Comparison of ENCODE assay signal across 21 cellular contexts in genomic region chr7:127930341-127931328, GRCh38.
A peak's percentile ranks its signal among the peaks of the same experiment; 100 is the strongest.
DNase-seq lines count a peak whose midpoint lies in the region; ATAC-seq, FAIRE-seq and TF ChIP-seq lines count a peak whose summit lies in the region.
"Had no signal": no experiment of that assay in that cellular context is flagged by ENCODE, and none has a peak within 500 bp of the region (broad histone marks: within the 10 kb centered on the region; RNA-seq: fewer than 3 reads in every experiment).

No MANE protein-coding gene starts in this region.

- TF ChIP-seq CTCF in RWPE1 (conservative IDR thresholded peaks at IDR 0.05; ENCODE audit: low read depth), result no peak

- H3K27me3 ChIP-seq in Karpas-422 (ENCODE audit: low read length), result no peaks in the 10 kb centered on the region
- H3K27me3 ChIP-seq: breast epithelium, SJCRH30 had no signal

- peaks cover 24% of the 10 kb centered on the region for H3K36me3 ChIP-seq in Karpas-422 (ENCODE audit: insufficient read depth, low read length)
- H3K36me3 ChIP-seq: breast epithelium had no signal

- H3K4me1 Mint-ChIP-seq in naive B cell, result peaks cover 56 to 60% (median 59%) of the 10 kb centered on the region in 3 donors
- peaks cover 11% of the 10 kb centered on the region for H3K4me1 Mint-ChIP-seq in activated CD4-positive, alpha-beta memory T cell treated with anti-CD3 and anti-CD28 coated beads for 36 hours (ENCODE audit: low read depth)

- H3K9me3 Mint-ChIP-seq in naive B cell, result no peaks in the 10 kb centered on the region
- H3K9me3 Mint-ChIP-seq in activated CD4-positive, alpha-beta memory T cell treated with anti-CD3 and anti-CD28 coated beads for 36 hours, result no peaks in the 10 kb centered on the region
- H3K9me3 Mint-ChIP-seq: activated naive CD8-positive, alpha-beta T cell treated with anti-CD3 and anti-CD28 coated beads, Interleukin-2, amount 10 ng/mL, durations not matched to agents 7 days and 5 days; dendritic cell treated with granulocyte-macrophage colony-stimulating factor and Interleukin-4, amounts not matched to agents 40 ng/mL and 50 ng/mL, for 4 days; natural killer cell treated with Interleukin-12 subunit alpha and Interleukin-12 subunit beta and Interleukin-15 and Interleukin-18, amount 100 ng/mL, for 72 hours had no signal

- no peaks in the 10 kb centered on the region for H3K9me3 ChIP-seq in Karpas-422 (ENCODE audit: low read length)
- H3K9me3 ChIP-seq: breast epithelium, Caco-2, SJCRH30 had no signal

- intact Hi-C loops in activated CD4-positive, alpha-beta memory T cell treated with anti-CD3 and anti-CD28 coated beads for 36 hours (cut with micrococcal nuclease), result no loop called here

- H4K20me1 ChIP-seq in Karpas-422 (ENCODE audit: insufficient read depth, low read depth, low read length), result no peaks in the 10 kb centered on the region

- POLR2A ChIA-PET in activated CD4-positive, alpha-beta memory T cell treated with anti-CD3 and anti-CD28 coated beads for 36 hours (lab: Charles Lee), result no interaction called here
- POLR2A ChIA-PET in RWPE1 (lab: Yijun Ruan, JAX; ENCODE audit: low non-redundant PET), result no interaction called here

- H3K4me3 ChIP-seq in Karpas-422 (ENCODE audit: low read length), result peak overlapping the region; percentile 42
- H3K4me3 ChIP-seq: breast epithelium, SJCRH30 had no signal

- H3K9me2 ChIP-seq in Karpas-422 (replicated peaks; ENCODE audit: insufficient read depth, low read length), result no peaks in the 10 kb centered on the region

- H3K27ac Mint-ChIP-seq in naive B cell, result peak overlapping the region in 2 of 6 donors; percentile 28 to 40
- H3K27ac Mint-ChIP-seq in activated CD4-positive, alpha-beta memory T cell treated with anti-CD3 and anti-CD28 coated beads for 36 hours, result no peak overlapping the region
- H3K27ac Mint-ChIP-seq: activated naive CD8-positive, alpha-beta T cell treated with anti-CD3 and anti-CD28 coated beads, Interleukin-2, amount 10 ng/mL, durations not matched to agents 7 days and 5 days; dendritic cell treated with granulocyte-macrophage colony-stimulating factor and Interleukin-4, amounts not matched to agents 40 ng/mL and 50 ng/mL, for 4 days; natural killer cell treated with Interleukin-12 subunit alpha and Interleukin-12 subunit beta and Interleukin-15 and Interleukin-18, amount 100 ng/mL, for 72 hours had no signal

- H3K27ac ChIP-seq in Karpas-422 (ENCODE audit: low read length) (peak overlapping the region; percentile 87), RWPE1 (no peak overlapping the region)
- H3K27ac ChIP-seq: breast epithelium, HL-60, SJCRH30 had no signal

- peak; percentile 9 for FAIRE-seq in GM12892 (lab: Jason Lieb, UNC)

- no peak overlapping the region for H2AFZ ChIP-seq in Karpas-422 (ENCODE audit: low read length)

- H3K9ac ChIP-seq in Karpas-422 (ENCODE audit: low read length), result peak overlapping the region; percentile 53

- no peaks in the 10 kb centered on the region for H3K27me3 Mint-ChIP-seq in naive B cell
- no peaks in the 10 kb centered on the region for H3K27me3 Mint-ChIP-seq in activated CD4-positive, alpha-beta memory T cell treated with anti-CD3 and anti-CD28 coated beads for 36 hours
- H3K27me3 Mint-ChIP-seq: activated naive CD8-positive, alpha-beta T cell treated with anti-CD3 and anti-CD28 coated beads, Interleukin-2, amount 10 ng/mL, durations not matched to agents 7 days and 5 days; dendritic cell treated with granulocyte-macrophage colony-stimulating factor and Interleukin-4, amounts not matched to agents 40 ng/mL and 50 ng/mL, for 4 days; natural killer cell treated with Interleukin-12 subunit alpha and Interleukin-12 subunit beta and Interleukin-15 and Interleukin-18, amount 100 ng/mL, for 72 hours had no signal

- H3K36me3 Mint-ChIP-seq in naive B cell, result peaks cover 11 to 18% of the 10 kb centered on the region in 2 donors
- peaks cover 45% of the 10 kb centered on the region for H3K36me3 Mint-ChIP-seq in activated CD4-positive, alpha-beta memory T cell treated with anti-CD3 and anti-CD28 coated beads for 36 hours

- no peak for DNase-seq in GM12892 (ENCODE audit: insufficient read length)
- DNase-seq in Karpas-422, result peak; percentile 89
- peak; percentile 1 for DNase-seq in naive B cell
- no peak for DNase-seq in Ammon's horn (ENCODE audit: low spot score)
- no peak for DNase-seq in activated CD4-positive, alpha-beta memory T cell treated with anti-CD3 and anti-CD28 coated beads for 36 hours
- no peak for DNase-seq in RWPE1 (ENCODE audit: low spot score)
- DNase-seq in HCEC 1CT, result no peak
- DNase-seq: activated CD8-positive, alpha-beta memory T cell treated with anti-CD3 and anti-CD28 coated beads for 24 hours; activated naive CD8-positive, alpha-beta T cell treated with anti-CD3 and anti-CD28 coated beads, Interleukin-2, amount 10 ng/mL, durations not matched to agents 7 days and 5 days; Caco-2; foreskin fibroblast; mesendoderm; NCI-H1092; NCI-H2081 treated with DMSO at 0.1 percent for 48 hours; NCI-H524 treated with DMSO at 0.1 percent for 48 hours; SJCRH30 had no signal

- CTCF ChIA-PET in activated CD4-positive, alpha-beta memory T cell treated with anti-CD3 and anti-CD28 coated beads for 36 hours (lab: Charles Lee), result interaction anchor here (1.3 kb wide), 1 partner anchor 220 kb away, joined by 3 read pairs; no protein-coding TSS in a partner anchor
- CTCF ChIA-PET in RWPE1 (lab: Yijun Ruan, JAX), result no interaction called here

- H3K4me2 ChIP-seq in Karpas-422 (ENCODE audit: low read depth, low read length, poor library complexity, severe bottlenecking), result peak overlapping the region; percentile 75

- peaks cover 77% of the 10 kb centered on the region for H3K79me2 ChIP-seq in Karpas-422 (ENCODE audit: low read length)

- ATAC-seq in GM21576 (IDR thresholded peaks at IDR 0.05; ENCODE audit: unreplicated experiment), result peak; percentile 61
- ATAC-seq in naive B cell (ENCODE audit: low read depth in 2 of 2), result peak; percentile 54 to 70
- ATAC-seq: natural killer cell treated with Interleukin-12 subunit alpha and Interleukin-12 subunit beta and Interleukin-15 and Interleukin-18, amount 100 ng/mL, for 72 hours had no signal

- peak overlapping the region in 6 of 8 donors; percentile 1 to 88 (median 50) for H3K4me3 Mint-ChIP-seq in naive B cell
- H3K4me3 Mint-ChIP-seq in activated CD4-positive, alpha-beta memory T cell treated with anti-CD3 and anti-CD28 coated beads for 36 hours, result no peak overlapping the region
- H3K4me3 Mint-ChIP-seq: activated naive CD8-positive, alpha-beta T cell treated with anti-CD3 and anti-CD28 coated beads, Interleukin-2, amount 10 ng/mL, durations not matched to agents 7 days and 5 days; dendritic cell treated with granulocyte-macrophage colony-stimulating factor and Interleukin-4, amounts not matched to agents 40 ng/mL and 50 ng/mL, for 4 days; natural killer cell treated with Interleukin-12 subunit alpha and Interleukin-12 subunit beta and Interleukin-15 and Interleukin-18, amount 100 ng/mL, for 72 hours had no signal

- peaks cover 98% of the 10 kb centered on the region for H3K4me1 ChIP-seq in Karpas-422 (ENCODE audit: low read length)
- H3K4me1 ChIP-seq: breast epithelium, SJCRH30 had no signal

- TF ChIP-seq POLR2A in GM12892 (IDR thresholded peaks at IDR 0.05; ENCODE audit: low read depth, low read length), result no peak

Comparison
In these comparisons a context has a peak if more than half of its experiments do, and no peak if none do; other contexts are left out.
1. DNase-seq: peak in Karpas-422 (single experiment) and naive B cell (single experiment); none in GM12892 (single experiment), Ammon's horn (single experiment), activated CD4-positive, alpha-beta memory T cell treated with anti-CD3 and anti-CD28 coated beads for 36 hours (single experiment), RWPE1 (single experiment) and HCEC 1CT (single experiment).